ENCODE assay signal across 1 cellular context in genomic region chr18:24426398-24427294, GRCh38.
TF ChIP-seq lines count a peak whose summit lies in the region.

TSS of gene IMPACT (plus strand) at chr18:24426670. CDS start at chr18:24426757, 87 bp downstream.

TF ChIP-seq in K562, 482 proteins besides CTCF, POLR2A, EP300 and RAD21 (continued from another document and continues in another):
- no peak for TF ChIP-seq POLR3G (IDR thresholded peaks at IDR 0.05; ENCODE audit: extremely low read depth, insufficient read length, insufficient replicate concordance)
- TF ChIP-seq ARID2 (IDR thresholded peaks at IDR 0.05), result no peak
- no peak for TF ChIP-seq ZNF384 (IDR thresholded peaks at IDR 0.05; ENCODE audit: low read depth, low read length)
- no peak; the same call in 1 of the 2 replicates for TF ChIP-seq ZNF263 (CRISPR knock-in tag; IDR thresholded peaks at IDR 0.05; ENCODE audit: borderline replicate concordance)
- no peak for TF ChIP-seq STAT5B (CRISPR knock-in tag; IDR thresholded peaks at IDR 0.05)
- TF ChIP-seq HINFP (tag; conservative IDR thresholded peaks at IDR 0.05; ENCODE audit: low read depth), result no peak
- TF ChIP-seq, protein P1, sequence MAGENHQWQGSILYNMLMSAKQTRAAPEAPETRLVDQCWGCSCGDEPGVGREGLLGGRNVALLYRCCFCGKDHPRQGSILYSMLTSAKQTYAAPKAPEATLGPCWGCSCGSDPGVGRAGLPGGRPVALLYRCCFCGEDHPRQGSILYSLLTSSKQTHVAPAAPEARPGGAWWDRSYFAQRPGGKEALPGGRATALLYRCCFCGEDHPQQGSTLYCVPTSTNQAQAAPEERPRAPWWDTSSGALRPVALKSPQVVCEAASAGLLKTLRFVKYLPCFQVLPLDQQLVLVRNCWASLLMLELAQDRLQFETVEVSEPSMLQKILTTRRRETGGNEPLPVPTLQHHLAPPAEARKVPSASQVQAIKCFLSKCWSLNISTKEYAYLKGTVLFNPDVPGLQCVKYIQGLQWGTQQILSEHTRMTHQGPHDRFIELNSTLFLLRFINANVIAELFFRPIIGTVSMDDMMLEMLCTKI (IDR thresholded peaks at IDR 0.05; ENCODE audit: partially characterized antibody), result no peak
- TF ChIP-seq TEAD4 (IDR thresholded peaks at IDR 0.05; ENCODE audit: low read length), result no peak
- no peak for TF ChIP-seq TEAD4 (CRISPR knock-in tag; IDR thresholded peaks at IDR 0.05; ENCODE audit: borderline replicate concordance)
- peak; percentile 99 for TF ChIP-seq GABPA (tag; conservative IDR thresholded peaks at IDR 0.05; ENCODE audit: low read depth)
- no peak for TF ChIP-seq KAT7 (CRISPR knock-in tag; IDR thresholded peaks at IDR 0.05; ENCODE audit: borderline replicate concordance)
- 0 out of 2 replicates have a peak, but pooled peaks have one; percentile 18 for TF ChIP-seq XRCC5 (IDR thresholded peaks at IDR 0.05; ENCODE audit: low read depth, low read length)
- TF ChIP-seq NCOA6 (IDR thresholded peaks at IDR 0.05), result no peak
- TF ChIP-seq SETDB1 (IDR thresholded peaks at IDR 0.05; ENCODE audit: low read length), result no peak
- peak; percentile 49; the same call in 1 of the 2 replicates for TF ChIP-seq ZSCAN32 (CRISPR knock-in tag; IDR thresholded peaks at IDR 0.05)
- TF ChIP-seq BACH1 (tag; IDR thresholded peaks at IDR 0.05), result peak; percentile 60; the same call in 1 of the 2 replicates
- TF ChIP-seq ZNF785 (CRISPR knock-in tag; IDR thresholded peaks at IDR 0.05), result peak; percentile 74; the same call in 1 of the 2 replicates
- TF ChIP-seq RFX1 (IDR thresholded peaks at IDR 0.05), result no peak
- TF ChIP-seq BRD4 (IDR thresholded peaks at IDR 0.05), result peak; percentile 89
- no peak for TF ChIP-seq SRSF9 (IDR thresholded peaks at IDR 0.05; ENCODE audit: borderline replicate concordance, low read depth, low read length)
- TF ChIP-seq DDX20 (tag; IDR thresholded peaks at IDR 0.05; ENCODE audit: low read depth), result no peak
- TF ChIP-seq LARP7 (IDR thresholded peaks at IDR 0.05), result no peak; the same call in 1 of the 2 replicates
- TF ChIP-seq CBFB (CRISPR knock-in tag; IDR thresholded peaks at IDR 0.05), result no peak
- TF ChIP-seq PKNOX1 (IDR thresholded peaks at IDR 0.05), result peak; percentile 38; the same call in 1 of the 2 replicates
- TF ChIP-seq ETV5 (CRISPR knock-in tag; IDR thresholded peaks at IDR 0.05; ENCODE audit: low read depth), result no peak
- no peak for TF ChIP-seq HNRNPUL1 (IDR thresholded peaks at IDR 0.05; ENCODE audit: low read length)
- no peak for TF ChIP-seq RNF219 (CRISPR knock-in tag; IDR thresholded peaks at IDR 0.05)
- TF ChIP-seq ELF4 (CRISPR knock-in tag; IDR thresholded peaks at IDR 0.05), result no peak
- TF ChIP-seq ZNF436 (CRISPR knock-in tag; IDR thresholded peaks at IDR 0.05), result no peak
- TF ChIP-seq ZNF431 (CRISPR knock-in tag; IDR thresholded peaks at IDR 0.05), result peak; percentile 50; the same call in 1 of the 2 replicates
- TF ChIP-seq FOXM1 (IDR thresholded peaks at IDR 0.05; ENCODE audit: low read depth), result no peak
- peak; percentile 89 for TF ChIP-seq FOXM1 (CRISPR knock-in tag; IDR thresholded peaks at IDR 0.05; ENCODE audit: low read depth)
- TF ChIP-seq SMARCB1 (IDR thresholded peaks at IDR 0.05; ENCODE audit: insufficient read length, low read depth), result no peak
- TF ChIP-seq ETV1 (tag; conservative IDR thresholded peaks at IDR 0.05; ENCODE audit: low read depth), result no peak
- TF ChIP-seq, protein P2, sequence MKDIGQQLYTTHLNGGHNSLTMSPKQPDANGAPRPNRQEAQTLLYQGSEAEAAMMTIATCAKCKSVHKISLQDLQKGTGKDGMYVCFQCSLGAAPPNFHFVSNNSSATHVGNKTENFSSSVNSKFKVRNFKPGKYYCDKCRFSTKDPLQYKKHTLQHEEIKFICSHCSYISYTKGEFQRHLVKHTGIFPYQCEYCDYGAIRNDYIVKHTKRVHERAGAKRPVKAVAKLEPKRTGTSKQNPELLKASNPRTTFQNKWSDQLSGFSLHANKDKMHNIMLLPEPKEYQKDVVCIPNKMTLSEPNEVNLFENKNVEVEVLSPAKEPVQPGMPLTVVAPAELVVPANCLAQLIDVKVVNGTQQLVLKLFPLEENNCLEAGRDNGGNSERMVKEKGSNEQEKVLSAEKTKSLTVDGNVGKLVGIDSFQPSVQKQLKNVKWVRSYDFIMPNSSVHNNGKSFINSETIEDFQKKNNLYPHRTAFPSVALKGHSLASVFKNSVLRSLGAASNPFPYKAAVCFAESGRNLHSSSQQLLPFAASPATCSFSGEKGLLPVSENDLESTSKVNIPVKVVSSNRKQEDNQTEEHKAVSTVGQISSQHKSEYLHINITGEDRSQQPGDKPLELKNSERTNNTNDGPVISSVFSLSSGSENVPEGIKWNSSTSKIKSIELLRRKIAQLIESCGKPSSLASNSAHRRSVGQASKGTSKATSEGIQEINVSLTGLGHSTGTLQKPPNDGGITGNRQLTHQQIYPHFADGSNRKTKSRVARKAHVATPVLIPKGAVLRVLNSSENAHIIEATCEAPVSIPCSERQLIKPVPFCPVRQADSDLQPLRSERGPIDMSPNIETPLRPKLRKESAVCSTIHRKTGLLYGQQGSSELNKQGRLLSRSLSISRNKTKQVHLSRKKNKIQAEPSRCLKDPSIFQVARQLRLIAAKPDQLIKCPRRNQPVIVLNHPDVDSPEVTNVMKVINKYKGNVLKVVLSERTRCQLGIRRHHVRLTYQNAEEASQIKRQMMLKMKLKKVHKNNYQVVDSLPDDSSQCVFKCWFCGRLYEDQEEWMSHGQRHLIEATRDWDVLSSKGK (CRISPR knock-in tag; IDR thresholded peaks at IDR 0.05), result no peak
- no peak for TF ChIP-seq CBFA2T2 (conservative IDR thresholded peaks at IDR 0.05)
- TF ChIP-seq ZFP91 (CRISPR knock-in tag; IDR thresholded peaks at IDR 0.05), result no peak
- no peak for TF ChIP-seq HDAC3 (IDR thresholded peaks at IDR 0.05; ENCODE audit: borderline replicate concordance, partially characterized antibody)
- TF ChIP-seq, protein P3, sequence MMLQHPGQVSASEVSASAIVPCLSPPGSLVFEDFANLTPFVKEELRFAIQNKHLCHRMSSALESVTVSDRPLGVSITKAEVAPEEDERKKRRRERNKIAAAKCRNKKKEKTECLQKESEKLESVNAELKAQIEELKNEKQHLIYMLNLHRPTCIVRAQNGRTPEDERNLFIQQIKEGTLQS (IDR thresholded peaks at IDR 0.05), result no peak
- TF ChIP-seq, protein P3 (CRISPR knock-in tag; conservative IDR thresholded peaks at IDR 0.05), result no peak
- TF ChIP-seq NELFE (IDR thresholded peaks at IDR 0.05; ENCODE audit: insufficient read depth, insufficient read length), result no peak
- TF ChIP-seq, protein P4, sequence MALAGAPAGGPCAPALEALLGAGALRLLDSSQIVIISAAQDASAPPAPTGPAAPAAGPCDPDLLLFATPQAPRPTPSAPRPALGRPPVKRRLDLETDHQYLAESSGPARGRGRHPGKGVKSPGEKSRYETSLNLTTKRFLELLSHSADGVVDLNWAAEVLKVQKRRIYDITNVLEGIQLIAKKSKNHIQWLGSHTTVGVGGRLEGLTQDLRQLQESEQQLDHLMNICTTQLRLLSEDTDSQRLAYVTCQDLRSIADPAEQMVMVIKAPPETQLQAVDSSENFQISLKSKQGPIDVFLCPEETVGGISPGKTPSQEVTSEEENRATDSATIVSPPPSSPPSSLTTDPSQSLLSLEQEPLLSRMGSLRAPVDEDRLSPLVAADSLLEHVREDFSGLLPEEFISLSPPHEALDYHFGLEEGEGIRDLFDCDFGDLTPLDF (CRISPR knock-in tag; IDR thresholded peaks at IDR 0.05), result 0 out of 2 replicates have a peak, but pooled peaks have one; percentile 40
- TF ChIP-seq PHF8 (IDR thresholded peaks at IDR 0.05; ENCODE audit: borderline replicate concordance, low read length), result peak; percentile 93
- peak; percentile 29 for TF ChIP-seq TAF1 (IDR thresholded peaks at IDR 0.05; ENCODE audit: control insufficient read depth, extremely low read depth, insufficient read depth, low read length, severe bottlenecking)
- TF ChIP-seq, protein P5, sequence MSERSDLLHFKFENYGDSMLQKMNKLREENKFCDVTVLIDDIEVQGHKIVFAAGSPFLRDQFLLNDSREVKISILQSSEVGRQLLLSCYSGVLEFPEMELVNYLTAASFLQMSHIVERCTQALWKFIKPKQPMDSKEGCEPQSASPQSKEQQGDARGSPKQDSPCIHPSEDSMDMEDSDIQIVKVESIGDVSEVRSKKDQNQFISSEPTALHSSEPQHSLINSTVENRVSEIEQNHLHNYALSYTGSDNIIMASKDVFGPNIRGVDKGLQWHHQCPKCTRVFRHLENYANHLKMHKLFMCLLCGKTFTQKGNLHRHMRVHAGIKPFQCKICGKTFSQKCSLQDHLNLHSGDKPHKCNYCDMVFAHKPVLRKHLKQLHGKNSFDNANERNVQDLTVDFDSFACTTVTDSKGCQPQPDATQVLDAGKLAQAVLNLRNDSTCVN (CRISPR knock-in tag; IDR thresholded peaks at IDR 0.05), result peak; percentile 82; the same call in 1 of the 2 replicates
- TF ChIP-seq DNMT1 (IDR thresholded peaks at IDR 0.05), result no peak
- TF ChIP-seq NCOA4 (IDR thresholded peaks at IDR 0.05; ENCODE audit: partially characterized antibody), result no peak
- peak; percentile 69 for TF ChIP-seq TBP (optimal IDR thresholded peaks at IDR 0.05; ENCODE audit: low read depth, low read length)
- TF ChIP-seq SMARCA5 (IDR thresholded peaks at IDR 0.05), result no peak
- no peak for TF ChIP-seq ELF2 (CRISPR knock-in tag; IDR thresholded peaks at IDR 0.05)
- no peak for TF ChIP-seq MTF1 (CRISPR knock-in tag; IDR thresholded peaks at IDR 0.05; ENCODE audit: borderline replicate concordance)
